8 cellular contexts compared by ENCODE assay signal in genomic region chr16:14911954-14912353, GRCh38. TPM values are rescaled to one million over a fixed set of nuclear protein-coding genes. Genes with fewer than 3 reads are reported as not detected.
DNase-seq lines count a peak whose midpoint lies in the region; ATAC-seq and TF ChIP-seq lines count a peak whose summit lies in the region.
"Not testable (repeated sequence)": the region's sequence is repeated elsewhere in the genome, so short reads cannot be mapped to it uniquely, and the experiment has no call there.

No MANE protein-coding gene starts in this region.

- not testable (repeated sequence) for H3K18ac ChIP-seq in H9 (ENCODE audit: insufficient read length, low read depth, low read length)

- not testable (repeated sequence) for H3K14ac ChIP-seq in H9 (ENCODE audit: insufficient read depth, low read length)

- not testable (repeated sequence) for H2BK15ac ChIP-seq in H9 (ENCODE audit: low read depth, low read length)

- in situ Hi-C loops in brain microvascular endothelial cell (cut with HindIII; ENCODE audit: low pct_ligation_motif_present, low sequenced_read_pairs), result not testable (repeated sequence)

- H3K4me1 Mint-ChIP-seq in H9; T-helper 17 cell; natural killer cell treated with Interleukin-12 subunit alpha and Interleukin-12 subunit beta and Interleukin-15 and Interleukin-18, amount 100 ng/mL, for 72 hours (ENCODE audit: low read depth in 2 of 2): not testable (repeated sequence)

- H3K79me2 ChIP-seq in H9 (ENCODE audit: insufficient read depth, low read length), result not testable (repeated sequence)

- not testable (repeated sequence) for H3K9me3 Mint-ChIP-seq in H9; natural killer cell treated with Interleukin-12 subunit alpha and Interleukin-12 subunit beta and Interleukin-15 and Interleukin-18, amount 100 ng/mL, for 72 hours

- H3K9ac ChIP-seq in H9 (ENCODE audit: extremely low read depth, insufficient read length, low read length), result not testable (repeated sequence)

- no CpG with 5 or more reads among the region's 33 CpGs for WGBS in H9 (ENCODE audit: extremely low coverage, insufficient read length, low lambda C conversion rate)

- not testable (repeated sequence) for H3K23me2 ChIP-seq in H9 (ENCODE audit: insufficient read length, low read depth, low read length, poor library complexity, severe bottlenecking)

- not testable (repeated sequence) for H3K36me3 ChIP-seq in brain microvascular endothelial cell (replicated peaks); vagina

- H3K27me3 ChIP-seq in H9 (ENCODE audit: insufficient read depth, low read length); brain microvascular endothelial cell (replicated peaks); vagina: not testable (repeated sequence)

- H4K8ac ChIP-seq in H9 (replicated peaks; ENCODE audit: insufficient read length, low read depth, low read length), result not testable (repeated sequence)

- not testable (repeated sequence) for H2BK5ac ChIP-seq in H9 (ENCODE audit: insufficient read length, low read length)

- H3K23ac ChIP-seq in H9 (ENCODE audit: insufficient read length, low read depth, low read length), result not testable (repeated sequence)

- H4K20me1 ChIP-seq in H9 (ENCODE audit: control insufficient read depth, insufficient read depth, insufficient read length), result not testable (repeated sequence)

- not testable (repeated sequence) for H3K36me3 Mint-ChIP-seq in H9 (ENCODE audit: insufficient read depth in 1 of 3, low read depth in 3 of 3); T-helper 17 cell (ENCODE audit: low read depth); natural killer cell treated with Interleukin-12 subunit alpha and Interleukin-12 subunit beta and Interleukin-15 and Interleukin-18, amount 100 ng/mL, for 72 hours

- H2BK12ac ChIP-seq in H9 (ENCODE audit: insufficient read length, low read depth, low read length), result not testable (repeated sequence)

- H4K91ac ChIP-seq in H9 (ENCODE audit: insufficient read length, low read depth, low read length), result not testable (repeated sequence)

- not testable (repeated sequence) for H3K79me1 ChIP-seq in H9 (ENCODE audit: insufficient read depth, low read depth, low read length, poor library complexity, severe bottlenecking)

- H3K4me3 Mint-ChIP-seq in H9 (peak overlapping the region; percentile 72 to 84), T-helper 17 cell (peak overlapping the region; percentile 82)
- H3K4me3 Mint-ChIP-seq in natural killer cell treated with Interleukin-12 subunit alpha and Interleukin-12 subunit beta and Interleukin-15 and Interleukin-18, amount 100 ng/mL, for 72 hours, result peak overlapping the region; percentile 67

- H3K27ac ChIP-seq in H9 (ENCODE audit: insufficient read length, low read depth, low read length); brain microvascular endothelial cell: not testable (repeated sequence)
- H3K27ac ChIP-seq in vagina, result peak overlapping the region; percentile 69

- not testable (repeated sequence) for H2BK120ac ChIP-seq in H9 (ENCODE audit: low read depth, low read length, poor library complexity, severe bottlenecking)

- not testable (repeated sequence) for H4K5ac ChIP-seq in H9 (ENCODE audit: insufficient read length, low read depth, low read length)

- H3K4ac ChIP-seq in H9 (ENCODE audit: low read depth, low read length), result not testable (repeated sequence)

- H2AFZ ChIP-seq in H9 (ENCODE audit: low read length), result not testable (repeated sequence)

- not testable (repeated sequence) for DNase-seq in H9; natural killer cell treated with Interleukin-12 subunit alpha and Interleukin-12 subunit beta and Interleukin-15 and Interleukin-18, amount 100 ng/mL, for 72 hours (ENCODE audit: low spot score); vagina (ENCODE audit: extremely low spot score in 2 of 2)
- peak; percentile 21 to 39 (median 37) for DNase-seq in T-helper 17 cell
- peak; percentile 74 for DNase-seq in activated T-cell treated with anti-CD3 and anti-CD28 coated beads, Interleukin-2, amount 50 U/mL, for 1 hour
- peak; percentile 31 for DNase-seq in brain microvascular endothelial cell
- peak; percentile 83 for DNase-seq in cardiac septum (ENCODE audit: low spot score)
- DNase-seq in stimulated activated CD4-positive, alpha-beta T cell treated with anti-CD3 and anti-CD28 coated beads, Interleukin-4, amount 100 ng/mL, for 4 hours, result peak; percentile 41 to 48

- not testable (repeated sequence) for H3T11ph ChIP-seq in H9 (ENCODE audit: low read length)

- H3K27ac Mint-ChIP-seq in H9; T-helper 17 cell; natural killer cell treated with Interleukin-12 subunit alpha and Interleukin-12 subunit beta and Interleukin-15 and Interleukin-18, amount 100 ng/mL, for 72 hours: not testable (repeated sequence)

- not testable (repeated sequence) for TF ChIP-seq POLR2A in vagina (IDR thresholded peaks at IDR 0.05)

- not testable (repeated sequence) for H3K27me3 Mint-ChIP-seq in H9 (ENCODE audit: low read depth); T-helper 17 cell; natural killer cell treated with Interleukin-12 subunit alpha and Interleukin-12 subunit beta and Interleukin-15 and Interleukin-18, amount 100 ng/mL, for 72 hours

- not testable (repeated sequence) for TF ChIP-seq CTCF in H9 (conservative IDR thresholded peaks at IDR 0.05); brain microvascular endothelial cell (IDR thresholded peaks at IDR 0.05; ENCODE audit: low read depth, low read length, missing control alignments); vagina (IDR thresholded peaks at IDR 0.05)

- H3K56ac ChIP-seq in H9 (ENCODE audit: insufficient read length, low read depth, low read length), result not testable (repeated sequence)

- not testable (repeated sequence) for H3K4me2 ChIP-seq in H9 (ENCODE audit: insufficient read depth, insufficient read length, low read length)

- H3K4me3 ChIP-seq in brain microvascular endothelial cell (ENCODE audit: low read depth, low read length) (peak overlapping the region; percentile 42), vagina (peak overlapping the region; percentile 48 to 49)

- not testable (repeated sequence) for H3K9me3 ChIP-seq in H9 (ENCODE audit: control insufficient read depth, low read depth, low read length); T-helper 17 cell (ENCODE audit: control insufficient read depth, low read length, poor library complexity, severe bottlenecking); vagina

- not testable (repeated sequence) for ATAC-seq in T-helper 17 cell; natural killer cell treated with Interleukin-12 subunit alpha and Interleukin-12 subunit beta and Interleukin-15 and Interleukin-18, amount 100 ng/mL, for 72 hours

- not testable (repeated sequence) for H3K4me1 ChIP-seq in H9 (ENCODE audit: insufficient read depth, low read length); vagina

- H2BK20ac ChIP-seq in H9 (ENCODE audit: low read depth, low read length, poor library complexity, severe bottlenecking), result not testable (repeated sequence)

- not testable (repeated sequence) for H2AK5ac ChIP-seq in H9 (ENCODE audit: insufficient read length, low read length)

- intact Hi-C loops in cardiac septum (cut with DNase I); vagina (cut with DNase I): not testable (repeated sequence)

RNA-seq across cellular contexts. Expression of gene NPIPA1, which starts 25.3 kb away (rescaled TPM):
- total RNA-seq in H9 (2021) (123 and 130 TPM in 2 replicates), T-helper 17 cell (100 to 1,000 TPM in 1 of 2 donors, 10 to 100 TPM in 1; 89.9 to 101 TPM), cardiac septum (67.7 TPM), vagina (98.0 TPM)
- total RNA-seq in natural killer cell treated with Interleukin-12 subunit alpha and Interleukin-12 subunit beta and Interleukin-15 and Interleukin-18, amount 100 ng/mL, for 72 hours, result 100 to 1,000 TPM in 1 of 2 donors, 10 to 100 TPM in 1; 63.6 to 156 TPM
